In genomic region chr19:18659281-18660050, GRCh38 we compare ENCODE assay signal across 9 cellular contexts. TPM values are rescaled to one million over a fixed set of nuclear protein-coding genes. Genes with fewer than 3 reads are reported as not detected.
A peak's percentile ranks its signal among the peaks of the same experiment; 100 is the strongest.
DNase-seq lines count a peak whose midpoint lies in the region; ATAC-seq and TF ChIP-seq lines count a peak whose summit lies in the region.
"Had no signal": no experiment of that assay in that cellular context is flagged by ENCODE, and none has a peak within 500 bp of the region (broad histone marks: within the 10 kb centered on the region; RNA-seq: fewer than 3 reads in every experiment).

No MANE protein-coding gene starts in this region.

- H4K8ac ChIP-seq in H9 (replicated peaks; ENCODE audit: insufficient read length, low read depth, low read length), result no peak overlapping the region

- H3K27ac ChIP-seq in Peyer's patch (peak overlapping the region in 3 of 4 donors; percentile 40 to 72 (median 50)), sigmoid colon (peak overlapping the region; percentile 60 to 84 (median 68)), H9 (ENCODE audit: insufficient read length, low read depth, low read length) (no peak overlapping the region)

- no peak overlapping the region for H3K9ac ChIP-seq in H9 (ENCODE audit: extremely low read depth, insufficient read length, low read length)

- H2BK5ac ChIP-seq in H9 (ENCODE audit: insufficient read length, low read length), result no peak overlapping the region

- H3K56ac ChIP-seq in H9 (ENCODE audit: insufficient read length, low read depth, low read length), result no peak overlapping the region

- DNase-seq in GDM1 (lab: John Stamatoyannopoulos, UW) (peak; percentile 20), Peyer's patch (peak in 1 of 3 donors; percentile 57), fibroblast of pulmonary artery (ENCODE audit: low read depth) (peak; percentile 43), sigmoid colon (no peak), type B pancreatic cell (ENCODE audit: extremely low spot score, unreplicated experiment) (no peak), retina (no peak), H9 (no peak)
- DNase-seq in activated T-cell treated with anti-CD3 and anti-CD28 coated beads, Interleukin-2, amount 50 U/mL, for 4 hours, result no peak

- H2BK15ac ChIP-seq in H9 (ENCODE audit: low read depth, low read length), result no peak overlapping the region

- no peak overlapping the region for H2BK12ac ChIP-seq in H9 (ENCODE audit: insufficient read length, low read depth, low read length)

- no peaks in the 10 kb centered on the region for H3K79me1 ChIP-seq in H9 (ENCODE audit: insufficient read depth, low read depth, low read length, poor library complexity, severe bottlenecking)

- no peaks in the 10 kb centered on the region for H4K20me1 ChIP-seq in H9 (ENCODE audit: control insufficient read depth, insufficient read depth, insufficient read length)

- H3K27me3 Mint-ChIP-seq in type B pancreatic cell (no peaks in the 10 kb centered on the region), H9 (ENCODE audit: low read depth) (peaks cover 1% of the 10 kb centered on the region)
- H3K27me3 Mint-ChIP-seq in activated T-cell treated with anti-CD3 and anti-CD28 coated beads, Interleukin-2, amount 50 U/mL, for 4 hours (ENCODE audit: low read depth), result no peaks in the 10 kb centered on the region

- H3K36me3 Mint-ChIP-seq in type B pancreatic cell, result no peaks in the 10 kb centered on the region
- H3K36me3 Mint-ChIP-seq in H9 (ENCODE audit: insufficient read depth in 1 of 3, low read depth in 3 of 3), result peaks cover 0 to 4% (median 2%) of the 10 kb centered on the region in 3 experiments; a peak in 2 of 7 replicates
- peaks cover 3% of the 10 kb centered on the region for H3K36me3 Mint-ChIP-seq in activated T-cell treated with anti-CD3 and anti-CD28 coated beads, Interleukin-2, amount 50 U/mL, for 4 hours (ENCODE audit: insufficient read depth)

- no peak overlapping the region for H2BK20ac ChIP-seq in H9 (ENCODE audit: low read depth, low read length, poor library complexity, severe bottlenecking)

- H3K4me3 ChIP-seq in Peyer's patch (no peak overlapping the region), fibroblast of pulmonary artery (replicated peaks; ENCODE audit: low read depth, low read length) (no peak overlapping the region), sigmoid colon (no peak overlapping the region)

- no peak overlapping the region for H3K4me2 ChIP-seq in H9 (ENCODE audit: insufficient read depth, insufficient read length, low read length)

- H3K4ac ChIP-seq in H9 (ENCODE audit: low read depth, low read length), result no peak overlapping the region

- no peak for TF ChIP-seq EP300 in sigmoid colon (IDR thresholded peaks at IDR 0.05)

- H3K27me3 ChIP-seq in Peyer's patch (no peaks in the 10 kb centered on the region), sigmoid colon (no peaks in the 10 kb centered on the region), H9 (ENCODE audit: insufficient read depth, low read length) (no peaks in the 10 kb centered on the region)

- H3K9me3 Mint-ChIP-seq in type B pancreatic cell (no peaks in the 10 kb centered on the region), H9 (no peaks in the 10 kb centered on the region; a peak in 1 of 5 replicates)
- H3K9me3 Mint-ChIP-seq in activated T-cell treated with anti-CD3 and anti-CD28 coated beads, Interleukin-2, amount 50 U/mL, for 4 hours, result no peaks in the 10 kb centered on the region

- 61 to 78% methylated on average over 30 of the region's 30 CpGs for whole genome bisulfite sequencing in sigmoid colon, 2 donors
- no CpG with 5 or more reads among the region's 30 CpGs for WGBS in H9 (ENCODE audit: extremely low coverage, insufficient read length, low lambda C conversion rate)

- no peak overlapping the region for H2AFZ ChIP-seq in H9 (ENCODE audit: low read length)

- H3K79me2 ChIP-seq in H9 (ENCODE audit: insufficient read depth, low read length), result no peaks in the 10 kb centered on the region

- intact Hi-C loops in sigmoid colon (cut with DNase I), result loop anchor here (10.0 kb wide), 1 partner anchor 195 kb away; no protein-coding TSS in a partner anchor

- H3K36me3 ChIP-seq in Peyer's patch (peaks cover 0 to 5% (median 0%) of the 10 kb centered on the region in 3 donors), sigmoid colon (peaks cover 0 to 4% (median 0%) of the 10 kb centered on the region in 4 donors)

- H2BK120ac ChIP-seq in H9 (ENCODE audit: low read depth, low read length, poor library complexity, severe bottlenecking), result no peak overlapping the region

- no peak overlapping the region for H3K14ac ChIP-seq in H9 (ENCODE audit: insufficient read depth, low read length)

- H3K4me3 Mint-ChIP-seq in type B pancreatic cell (no peak overlapping the region), H9 (no peak overlapping the region)
- H3K4me3 Mint-ChIP-seq in activated T-cell treated with anti-CD3 and anti-CD28 coated beads, Interleukin-2, amount 50 U/mL, for 4 hours, result no peak overlapping the region

- no peak overlapping the region for H3T11ph ChIP-seq in H9 (ENCODE audit: low read length)

- H3K9me3 ChIP-seq in Peyer's patch (no peaks in the 10 kb centered on the region), sigmoid colon (no peaks in the 10 kb centered on the region), H9 (ENCODE audit: control insufficient read depth, low read depth, low read length) (no peaks in the 10 kb centered on the region)

- H3K23ac ChIP-seq in H9 (ENCODE audit: insufficient read length, low read depth, low read length), result no peak overlapping the region

- H4K5ac ChIP-seq in H9 (ENCODE audit: insufficient read length, low read depth, low read length), result no peak overlapping the region

- TF ChIP-seq POLR2A in Peyer's patch (IDR thresholded peaks at IDR 0.05) (no peak), sigmoid colon (IDR thresholded peaks at IDR 0.05) (no peak)

- no peak overlapping the region for H3K18ac ChIP-seq in H9 (ENCODE audit: insufficient read length, low read depth, low read length)

- no peak overlapping the region for H4K91ac ChIP-seq in H9 (ENCODE audit: insufficient read length, low read depth, low read length)

- no peak overlapping the region for H2AK5ac ChIP-seq in H9 (ENCODE audit: insufficient read length, low read length)

- H3K4me1 ChIP-seq in Peyer's patch (peaks cover 0 to 15% (median 3%) of the 10 kb centered on the region in 4 donors), sigmoid colon (peaks cover 0 to 61% (median 49%) of the 10 kb centered on the region in 4 donors), H9 (ENCODE audit: insufficient read depth, low read length) (no peaks in the 10 kb centered on the region)

- H3K23me2 ChIP-seq in H9 (ENCODE audit: insufficient read length, low read depth, low read length, poor library complexity, severe bottlenecking), result no peaks in the 10 kb centered on the region

- no peak for TF ChIP-seq CTCF in Peyer's patch (IDR thresholded peaks at IDR 0.05)
- TF ChIP-seq CTCF in fibroblast of pulmonary artery (IDR thresholded peaks at IDR 0.05; ENCODE audit: low read length, missing control alignments), result no peak
- TF ChIP-seq CTCF in sigmoid colon (IDR thresholded peaks at IDR 0.05), result no peak
- no peak for TF ChIP-seq CTCF in type B pancreatic cell (conservative IDR thresholded peaks at IDR 0.05)
- TF ChIP-seq CTCF in H9 (conservative IDR thresholded peaks at IDR 0.05), result no peak

- H3K4me1 Mint-ChIP-seq in type B pancreatic cell (ENCODE audit: unreplicated experiment) (peaks cover 25% of the 10 kb centered on the region), H9 (peaks cover 22 to 29% of the 10 kb centered on the region in 2 experiments)
- peaks cover 29% of the 10 kb centered on the region for H3K4me1 Mint-ChIP-seq in activated T-cell treated with anti-CD3 and anti-CD28 coated beads, Interleukin-2, amount 50 U/mL, for 4 hours (ENCODE audit: low read depth)

- H3K27ac Mint-ChIP-seq in type B pancreatic cell, result no peak overlapping the region
- 0 out of 7 replicates have a peak overlapping the region, but pooled peaks of 1 of the 3 experiments have one; percentile 23 for H3K27ac Mint-ChIP-seq in H9

- ATAC-seq in activated T-cell treated with anti-CD3 and anti-CD28 coated beads, Interleukin-2, amount 50 U/mL, for 4 hours, result no peak

RNA-seq across cellular contexts. Expression of gene KLHL26, which starts 22.6 kb away (rescaled TPM):
- total RNA-seq in Peyer's patch, result 10 to 100 TPM in 2 of 4 donors, 1 to 10 TPM in 2; 9.9 to 16.0 (median 10.9) TPM
- total RNA-seq in sigmoid colon, result 1 to 10 TPM; 3.8 to 8.3 (median 5.9) TPM
- polyA plus RNA-seq in sigmoid colon, result 1 to 10 TPM; 1.6 to 4.8 (median 1.8) TPM
- total RNA-seq in type B pancreatic cell (ENCODE audit: low replicate concordance), result 11.0 and 11.1 TPM in 2 replicates
- total RNA-seq in H9 (2021), result 9.8 and 10.7 TPM in 2 replicates
- 10 to 100 TPM; 14.7 to 20.3 (median 17.0) TPM for total RNA-seq in activated T-cell treated with anti-CD3 and anti-CD28 coated beads, Interleukin-2, amount 50 U/mL, for 4 hours

RNA-seq across cellular contexts. Expression of gene CRTC1, which starts 24.0 kb away (rescaled TPM):
- total RNA-seq in Peyer's patch (10 to 100 TPM in 2 of 4 donors, 1 to 10 TPM in 2; 5.1 to 21.5 (median 9.4) TPM), sigmoid colon (1 to 10 TPM; 2.5 to 7.2 (median 4.6) TPM), type B pancreatic cell (ENCODE audit: low replicate concordance) (14.2 and 20.2 TPM in 2 replicates), H9 (2021) (19.0 and 19.1 TPM in 2 replicates)
- 1 to 10 TPM; 2.8 to 8.9 (median 3.6) TPM for polyA plus RNA-seq in sigmoid colon
- 1 to 10 TPM; 7.8 to 9.6 (median 8.9) TPM for total RNA-seq in activated T-cell treated with anti-CD3 and anti-CD28 coated beads, Interleukin-2, amount 50 U/mL, for 4 hours

RNA-seq across cellular contexts. Expression of gene TMEM59L, which starts 46.8 kb away (rescaled TPM):
- total RNA-seq in Peyer's patch (1 to 10 TPM in 2 of 4 donors, under 1 TPM in 1, not detected in 1; 0.70 to 2.0 (median 1.7) TPM), sigmoid colon (1 to 10 TPM in 3 of 4 donors, under 1 TPM in 1; 0.82 to 6.4 (median 4.1) TPM), type B pancreatic cell (ENCODE audit: low replicate concordance) (4.6 and 9.4 TPM in 2 replicates), H9 (2021) (11.2 and 12.0 TPM in 2 replicates)
- 1 to 10 TPM in 1 of 3 donors, not detected in 2; 5.0 TPM for polyA plus RNA-seq in sigmoid colon
- total RNA-seq in activated T-cell treated with anti-CD3 and anti-CD28 coated beads, Interleukin-2, amount 50 U/mL, for 4 hours, result not detected
- total RNA-seq: T-helper 2 cell treated with Interferon-gamma antibody and Interleukin-4, amounts not matched to agents 100 ng/mL and 5 ng/mL, for 36 hours had no signal

RNA-seq across cellular contexts. Expression of gene CRLF1, which starts 52.9 kb away (rescaled TPM):
- total RNA-seq in Peyer's patch (10 to 100 TPM in 3 of 4 donors, 1 to 10 TPM in 1; 4.0 to 28.9 (median 23.3) TPM), sigmoid colon (10 to 100 TPM in 2 of 4 donors, 1 to 10 TPM in 1, under 1 TPM in 1; 0.82 to 28.8 (median 17.0) TPM), type B pancreatic cell (ENCODE audit: low replicate concordance) (2.8 and 7.8 TPM in 2 replicates), H9 (2021) (13.9 and 16.2 TPM in 2 replicates)
- 1 to 10 TPM in 1 of 3 donors, under 1 TPM in 1, not detected in 1; 0.60 to 6.8 TPM for polyA plus RNA-seq in sigmoid colon
- total RNA-seq in activated T-cell treated with anti-CD3 and anti-CD28 coated beads, Interleukin-2, amount 50 U/mL, for 4 hours, result under 1 TPM in 2 of 3 donors, not detected in 1; 0.32 to 0.76 TPM
- total RNA-seq: T-helper 2 cell treated with Interferon-gamma antibody and Interleukin-4, amounts not matched to agents 100 ng/mL and 5 ng/mL, for 36 hours had no signal

Comparison
In these comparisons a context has a peak if more than half of its experiments do, and no peak if none do; other contexts are left out.
1. DNase-seq: peak in GDM1 (single experiment) and fibroblast of pulmonary artery (single experiment); none in sigmoid colon (single experiment), type B pancreatic cell (single experiment), retina (single experiment), H9 (single experiment) and activated T-cell treated with anti-CD3 and anti-CD28 coated beads, Interleukin-2, amount 50 U/mL, for 4 hours (single experiment).